In genomic region chr1:9721606-9722377, GRCh38 we compare ENCODE assay signal across 8 cellular contexts.
DNase-seq lines count a peak whose midpoint lies in the region; ATAC-seq and TF ChIP-seq lines count a peak whose summit lies in the region.

No MANE protein-coding gene starts in this region.

- H3K9me3 Mint-ChIP-seq in neural progenitor cell: peaks cover 5% of the 10 kb centered on the region

- H4K20me1 ChIP-seq in KMS-11 (ENCODE audit: insufficient read depth) (no peaks in the 10 kb centered on the region), neural progenitor cell (ENCODE audit: low read depth) (no peaks in the 10 kb centered on the region)

- peaks cover 4% of the 10 kb centered on the region for H3K27me3 Mint-ChIP-seq in neural progenitor cell (ENCODE audit: insufficient read depth, low read depth)

- ATAC-seq in GM21576 (IDR thresholded peaks at IDR 0.05; ENCODE audit: unreplicated experiment) (no peak), HG02885 (IDR thresholded peaks at IDR 0.05; ENCODE audit: poor library complexity, unreplicated experiment) (no peak), HG03108 (IDR thresholded peaks at IDR 0.05; ENCODE audit: unreplicated experiment) (no peak)

- H3K79me2 ChIP-seq in KMS-11 (ENCODE audit: insufficient read depth, low read depth) (no peaks in the 10 kb centered on the region), neural progenitor cell (ENCODE audit: low read depth) (no peaks in the 10 kb centered on the region)

- H3K27ac ChIP-seq in KMS-11: no peak overlapping the region
- H3K27ac ChIP-seq in neural progenitor cell: no peak overlapping the region

- peak; percentile 89 for TF ChIP-seq CTCF in KMS-11 (conservative IDR thresholded peaks at IDR 0.05; ENCODE audit: low read depth, low read length)
- peak; percentile 81 for TF ChIP-seq CTCF in neural progenitor cell (IDR thresholded peaks at IDR 0.05)

- H3K36me3 Mint-ChIP-seq in neural progenitor cell: peaks cover 2% of the 10 kb centered on the region

- DNase-seq in COLO829 (ENCODE audit: low spot score): peak; percentile 33
- peak; percentile 78 to 81 for DNase-seq in activated CD4-positive, alpha-beta T cell treated with anti-CD3 and anti-CD28 coated beads, Interleukin-2, amount 50 U/mL, for 48 hours
- DNase-seq in ecto neural progenitor cell (ENCODE audit: low spot score): peak; percentile 88
- peak; percentile 77 for DNase-seq in neural progenitor cell (ENCODE audit: low spot score)

- H3K27me3 ChIP-seq in KMS-11 (ENCODE audit: insufficient read depth, low read depth) (no peaks in the 10 kb centered on the region), neural progenitor cell (no peaks in the 10 kb centered on the region)

- no peaks in the 10 kb centered on the region for H3K36me3 ChIP-seq in KMS-11 (ENCODE audit: insufficient read depth)
- no peaks in the 10 kb centered on the region for H3K36me3 ChIP-seq in neural progenitor cell

- no peak overlapping the region for H3K27ac Mint-ChIP-seq in neural progenitor cell

- H3K4me2 ChIP-seq in KMS-11 (no peak overlapping the region), neural progenitor cell (no peak overlapping the region)

- H3K4me1 Mint-ChIP-seq in neural progenitor cell: peaks cover 8% of the 10 kb centered on the region

- H3K4me1 ChIP-seq in KMS-11 (ENCODE audit: low read depth, poor library complexity, severe bottlenecking) (peaks cover 5% of the 10 kb centered on the region), neural progenitor cell (no peaks in the 10 kb centered on the region)

- H3K9me3 ChIP-seq in neural progenitor cell (ENCODE audit: low read depth): no peaks in the 10 kb centered on the region

- no peaks in the 10 kb centered on the region for H3F3A ChIP-seq in neural progenitor cell (ENCODE audit: low read depth)

- H3K4me3 ChIP-seq in KMS-11 (IDR thresholded peaks at IDR 0.05; ENCODE audit: insufficient read depth, low read depth, low read length) (no peak overlapping the region), neural progenitor cell (no peak overlapping the region)

- H3K9ac ChIP-seq in KMS-11 (no peak overlapping the region), neural progenitor cell (no peak overlapping the region)

- H2AFZ ChIP-seq in KMS-11 (ENCODE audit: low read depth) (peak overlapping the region; percentile 45; the same call in 1 of the 2 replicates), neural progenitor cell (replicated peaks) (no peak overlapping the region)

- no peak overlapping the region for H3K4me3 Mint-ChIP-seq in neural progenitor cell

Comparison
In these comparisons a context has a peak if more than half of its experiments do, and no peak if none do; other contexts are left out.
1. DNase-seq: peak in every context shown above with its lines; median percentile 88 in ecto neural progenitor cell; 80 in activated CD4-positive, alpha-beta T cell treated with anti-CD3 and anti-CD28 coated beads, Interleukin-2, amount 50 U/mL, for 48 hours; 77 in neural progenitor cell; 33 in COLO829.